In the genomic region with DNA sequence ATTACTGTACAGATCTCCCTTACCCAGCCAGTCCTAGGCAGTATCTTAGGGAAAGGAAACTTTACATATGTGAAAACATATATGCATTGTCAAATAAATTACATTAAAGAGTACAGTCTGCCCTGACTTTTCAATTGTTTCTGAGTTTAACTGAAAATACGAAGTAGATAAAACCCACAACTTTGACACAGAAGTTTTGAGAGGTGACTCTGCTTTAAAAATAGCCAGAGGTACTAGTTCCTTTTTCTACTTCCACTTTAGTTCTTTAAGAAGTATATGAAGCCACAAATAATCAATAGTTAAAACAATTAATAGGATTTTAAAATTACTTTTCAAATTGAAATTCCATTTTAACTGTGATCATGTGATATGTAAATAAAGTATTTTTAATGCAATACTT, we compare ENCODE assay signal across 19 cellular contexts.
DNase-seq lines count a peak whose midpoint lies in the region; ATAC-seq, FAIRE-seq and TF ChIP-seq lines count a peak whose summit lies in the region.
"Had no signal": no experiment of that assay in that cellular context is flagged by ENCODE, and none has a peak within 500 bp of the region (broad histone marks: within the 10 kb centered on the region; RNA-seq: fewer than 3 reads in every experiment).

No MANE protein-coding gene starts in this region.

- no peak for TF ChIP-seq RAD21 in GM12878 (IDR thresholded peaks at IDR 0.05; ENCODE audit: insufficient read depth, low read depth, low read length)

- 0 out of 2 replicates have a peak overlapping the region, but pooled peaks have one; percentile 17 for H3K4me2 ChIP-seq in GM12878 (ENCODE audit: control insufficient read depth, insufficient read depth)
- H3K4me2 ChIP-seq: GM23338 had no signal

- no peak for TF ChIP-seq POLR2A in GM12878 (IDR thresholded peaks at IDR 0.05; ENCODE audit: low read depth, low read length)

- no peaks in the 10 kb centered on the region for H3K4me1 Mint-ChIP-seq in activated CD4-positive, alpha-beta T cell treated with anti-CD3 and anti-CD28 coated beads, Interleukin-2, amount 10 ng/mL, durations not matched to agents 7 days and 5 days
- H3K4me1 Mint-ChIP-seq: GM23338 had no signal

- no peak overlapping the region for H3K9ac ChIP-seq in GM12878 (ENCODE audit: control insufficient read depth, insufficient read depth, low read length)

- no peaks in the 10 kb centered on the region for H3K9me3 ChIP-seq in GM12878 (replicated peaks; ENCODE audit: control insufficient read depth, insufficient read depth, low read length)

- no peaks in the 10 kb centered on the region for H3K36me3 Mint-ChIP-seq in activated CD4-positive, alpha-beta T cell treated with anti-CD3 and anti-CD28 coated beads, Interleukin-2, amount 10 ng/mL, durations not matched to agents 7 days and 5 days (ENCODE audit: low read depth)

- SMC1A ChIA-PET in GM12878 (lab: Charles Lee; ENCODE audit: uncharacterized antibody, unreplicated experiment), result no interaction called here

- no TSS peak for BruUV-seq in GM12878 (replicated peaks; lab: Mats Ljungman, UMichigan)

- 4% methylated on average over 1 of the region's 1 CpG for WGBS in GM12878 (ENCODE audit: insufficient coverage, insufficient replicate concordance, low lambda C conversion rate, missing lambda C conversion rate)

- CTCF ChIA-PET in GM12878 (lab: Yijun Ruan, JAX), result no interaction called here
- CTCF ChIA-PET in activated CD4-positive, alpha-beta T cell treated with anti-CD3 and anti-CD28 coated beads, Interleukin-2, amount 10 ng/mL, durations not matched to agents 7 days and 5 days (lab: Charles Lee), result no interaction called here

- H3K4me3 Mint-ChIP-seq in activated CD4-positive, alpha-beta T cell treated with anti-CD3 and anti-CD28 coated beads, Interleukin-2, amount 10 ng/mL, durations not matched to agents 7 days and 5 days, result no peak overlapping the region
- H3K4me3 Mint-ChIP-seq: GM23338 had no signal

- H3K79me2 ChIP-seq in GM12878 (ENCODE audit: control insufficient read depth, insufficient read depth, low read length), result no peaks in the 10 kb centered on the region

- peak; percentile 58 for ATAC-seq in GM21381 (IDR thresholded peaks at IDR 0.05; ENCODE audit: unreplicated experiment)
- ATAC-seq in HG03432 (IDR thresholded peaks at IDR 0.05; ENCODE audit: unreplicated experiment), result peak; percentile 83
- ATAC-seq in GM12878, result no peak
- no peak for ATAC-seq in HG02610 (IDR thresholded peaks at IDR 0.05; ENCODE audit: unreplicated experiment)
- ATAC-seq: GM23338 had no signal

- no peaks in the 10 kb centered on the region for H3K27me3 Mint-ChIP-seq in activated CD4-positive, alpha-beta T cell treated with anti-CD3 and anti-CD28 coated beads, Interleukin-2, amount 10 ng/mL, durations not matched to agents 7 days and 5 days

- no peaks in the 10 kb centered on the region for H3K36me3 ChIP-seq in GM12878 (ENCODE audit: control insufficient read depth in 2 of 2, insufficient read depth in 2 of 2, low read length in 1 of 2)

- RAD21 ChIA-PET in GM12878 (lab: Charles Lee; ENCODE audit: unreplicated experiment), result no interaction called here

- POLR2A ChIA-PET in GM12878 (lab: Charles Lee), result no interaction called here
- POLR2A ChIA-PET in activated CD4-positive, alpha-beta T cell treated with anti-CD3 and anti-CD28 coated beads, Interleukin-2, amount 10 ng/mL, durations not matched to agents 7 days and 5 days (lab: Charles Lee), result no interaction called here

- no peak overlapping the region for H2AFZ ChIP-seq in GM12878 (ENCODE audit: control insufficient read depth, low read depth, low read length)

- no peaks in the 10 kb centered on the region for H3K27me3 ChIP-seq in GM12878 (replicated peaks in 1 of 2; ENCODE audit: control insufficient read depth in 2 of 2, insufficient read depth in 2 of 2, low read length in 1 of 2)

- TF ChIP-seq EP300 in GM12878 (IDR thresholded peaks at IDR 0.05; ENCODE audit: borderline replicate concordance in 1 of 2, control insufficient read depth in 1 of 2, low read depth in 2 of 2, low read length in 2 of 2), result no peak

- intact Hi-C loops in GM12878 (cut with micrococcal nuclease; ENCODE audit: unreplicated experiment), result no loop called here

- peaks cover 2% of the 10 kb centered on the region for H3K9me3 Mint-ChIP-seq in activated CD4-positive, alpha-beta T cell treated with anti-CD3 and anti-CD28 coated beads, Interleukin-2, amount 10 ng/mL, durations not matched to agents 7 days and 5 days
- H3K9me3 Mint-ChIP-seq: GM23338 had no signal

- H3K4me1 ChIP-seq in GM12878 (ENCODE audit: control insufficient read depth, insufficient read depth, low read length), result no peaks in the 10 kb centered on the region

- no peaks in the 10 kb centered on the region for H4K20me1 ChIP-seq in GM12878 (ENCODE audit: control insufficient read depth, insufficient read depth)

- H3K27ac Mint-ChIP-seq in activated CD4-positive, alpha-beta T cell treated with anti-CD3 and anti-CD28 coated beads, Interleukin-2, amount 10 ng/mL, durations not matched to agents 7 days and 5 days, result no peak overlapping the region
- H3K27ac Mint-ChIP-seq: GM23338 had no signal

- no peak overlapping the region for H3K27ac ChIP-seq in GM12878 (ENCODE audit: control insufficient read depth, insufficient read depth)
- H3K27ac ChIP-seq: C4-2B had no signal

- in situ Hi-C loops in GM12878 (cut with MboI), result no loop called here

- TF ChIP-seq CTCF in GM12878 (IDR thresholded peaks at IDR 0.05 in 2 of 3, conservative IDR thresholded peaks at IDR 0.05 in 1 of 3; ENCODE audit: control insufficient read depth in 2 of 3, extremely low read depth in 1 of 3, insufficient read depth in 1 of 3, low read depth in 3 of 3, low read length in 3 of 3), result no peak

- FAIRE-seq in GM12878 (lab: Jason Lieb, UNC), result no peak
- FAIRE-seq: HTR-8/SVneo, RCC 7860 had no signal

- DNase-seq in SKM-1 (lab: John Stamatoyannopoulos, UW; ENCODE audit: unreplicated experiment) (peak; percentile 32), SKM-1 treated with dmso at 0.1 percent for 144 hours (lab: John Stamatoyannopoulos, UW; ENCODE audit: unreplicated experiment) (no peak), GM12878 (ENCODE audit: low read depth, low spot score) (no peak), retina (no peak)
- no peak for DNase-seq in activated CD4-positive, alpha-beta T cell treated with anti-CD3 and anti-CD28 coated beads, Interleukin-2, amount 10 ng/mL, durations not matched to agents 7 days and 5 days
- DNase-seq: DMS153, EL, NCI-H1092 treated with DMSO at 0.1 percent for 48 hours, NCI-H1694 treated with DMSO at 0.1 percent for 48 hours, NCI-H69, SHP77, T-helper 2 cell had no signal

- no peak overlapping the region for H3K4me3 ChIP-seq in GM12878
- H3K4me3 ChIP-seq: GM23338 had no signal

TF ChIP-seq in GM12878, 131 proteins besides CTCF, POLR2A, EP300 and RAD21:
- TF ChIP-seq, protein P1, sequence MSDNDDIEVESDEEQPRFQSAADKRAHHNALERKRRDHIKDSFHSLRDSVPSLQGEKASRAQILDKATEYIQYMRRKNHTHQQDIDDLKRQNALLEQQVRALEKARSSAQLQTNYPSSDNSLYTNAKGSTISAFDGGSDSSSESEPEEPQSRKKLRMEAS (IDR thresholded peaks at IDR 0.05; ENCODE audit: low read depth, low read length), result no peak
- TF ChIP-seq RFX5 (IDR thresholded peaks at IDR 0.05; ENCODE audit: low read depth, low read length) (no peak), FOXK2 (IDR thresholded peaks at IDR 0.05) (no peak), YY1 (IDR thresholded peaks at IDR 0.05; ENCODE audit: low read depth, low read length) (no peak), KDM1A (IDR thresholded peaks at IDR 0.05; ENCODE audit: borderline replicate concordance) (no peak)
- TF ChIP-seq, protein P2, sequence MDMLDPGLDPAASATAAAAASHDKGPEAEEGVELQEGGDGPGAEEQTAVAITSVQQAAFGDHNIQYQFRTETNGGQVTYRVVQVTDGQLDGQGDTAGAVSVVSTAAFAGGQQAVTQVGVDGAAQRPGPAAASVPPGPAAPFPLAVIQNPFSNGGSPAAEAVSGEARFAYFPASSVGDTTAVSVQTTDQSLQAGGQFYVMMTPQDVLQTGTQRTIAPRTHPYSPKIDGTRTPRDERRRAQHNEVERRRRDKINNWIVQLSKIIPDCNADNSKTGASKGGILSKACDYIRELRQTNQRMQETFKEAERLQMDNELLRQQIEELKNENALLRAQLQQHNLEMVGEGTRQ (IDR thresholded peaks at IDR 0.05; ENCODE audit: borderline replicate concordance, low read depth, low read length), result no peak

Comparison
In these comparisons a context has a peak if more than half of its experiments do, and no peak if none do; other contexts are left out.
1. ATAC-seq: peak in GM21381 (single experiment) and HG03432 (single experiment); none in GM12878 (single experiment) and HG02610 (single experiment).